In genomic region chr10:96400465-96400864, GRCh38 we compare ENCODE assay signal across 16 cellular contexts. TPM values are rescaled to one million over a fixed set of nuclear protein-coding genes. Genes with fewer than 3 reads are reported as not detected.
DNase-seq lines count a peak whose midpoint lies in the region; ATAC-seq lines count a peak whose summit lies in the region.
"Had no signal": no experiment of that assay in that cellular context is flagged by ENCODE, and none has a peak within 500 bp of the region (broad histone marks: within the 10 kb centered on the region; RNA-seq: fewer than 3 reads in every experiment).

No MANE protein-coding gene starts in this region.

- H3K27ac ChIP-seq in substantia nigra (ENCODE audit: low read depth, low read length, poor library complexity, severe bottlenecking) = peak overlapping the region; percentile 87
- H3K27ac ChIP-seq: BLaER1 had no signal

- ATAC-seq in HG03460 (IDR thresholded peaks at IDR 0.05; ENCODE audit: unreplicated experiment) = no peak

- in situ Hi-C loops in SK-MEL-5 (cut with HindIII; ENCODE audit: low pct_unique_long_range_greater_than_20kb, low sequenced_read_pairs) = no loop called here

- DNase-seq in SK-MEL-5 (ENCODE audit: low read depth, low spot score) = peak; percentile 73
- peak; percentile 92 for DNase-seq in foreskin melanocyte
- peak; percentile 69 for DNase-seq in midbrain (lab: John Stamatoyannopoulos, UW)
- DNase-seq in substantia nigra (lab: John Stamatoyannopoulos, UW) = peak in 35 of 49 donors; percentile 12 to 71 (median 34)
- DNase-seq in activated CD4-positive, CD25-positive, alpha-beta regulatory T cell treated with anti-CD3 and anti-CD28 coated beads, Interleukin-2, amount 50 U/mL, for 72 hours = no peak
- DNase-seq in NOMO-1 treated with dmso at 0.1 percent for 144 hours (lab: John Stamatoyannopoulos, UW; ENCODE audit: unreplicated experiment) = no peak
- DNase-seq: HCEC 1CT, NCI-H1417, NCI-H2029, NCI-H2171 treated with DMSO at 0.1 percent for 48 hours, NCI-H774 had no signal

RNA-seq across cellular contexts. Expression of gene OPALIN, which starts 41.7 kb away (rescaled TPM):
- not detected in 2 replicates for total RNA-seq in SK-MEL-5 (2014; rRNA removed; shearing (Covaris generic))
- not detected in 2 replicates for polyA plus RNA-seq in SK-MEL-5 (2015; cell fraction: cytosol; rRNA removed)
- not detected in 2 replicates for polyA plus RNA-seq in SK-MEL-5 (2015; cell fraction: nucleus; rRNA removed)
- total RNA-seq: HT1080, NCI-H460, Right ventricle myocardium inferior had no signal

Comparison
In these comparisons a context has a peak if more than half of its experiments do, and no peak if none do; other contexts are left out.
1. DNase-seq: peak in SK-MEL-5 (single experiment), foreskin melanocyte (single experiment), midbrain (single experiment) and substantia nigra (35 of 49); none in activated CD4-positive, CD25-positive, alpha-beta regulatory T cell treated with anti-CD3 and anti-CD28 coated beads, Interleukin-2, amount 50 U/mL, for 72 hours (single experiment) and NOMO-1 treated with dmso at 0.1 percent for 144 hours (single experiment).